Comparison of ENCODE assay signal across 11 cellular contexts in genomic region chr13:40764587-40765403, GRCh38. TPM values are rescaled to one million over a fixed set of nuclear protein-coding genes. Genes with fewer than 3 reads are reported as not detected.
DNase-seq lines count a peak whose midpoint lies in the region; ATAC-seq lines count a peak whose summit lies in the region.
"Had no signal": no experiment of that assay in that cellular context is flagged by ENCODE, and none has a peak within 500 bp of the region (broad histone marks: within the 10 kb centered on the region; RNA-seq: fewer than 3 reads in every experiment).

No MANE protein-coding gene starts in this region.

- H3K9me3 Mint-ChIP-seq in CD8-positive, alpha-beta memory T cell: no peaks in the 10 kb centered on the region
- no peaks in the 10 kb centered on the region for H3K9me3 Mint-ChIP-seq in activated naive CD4-positive, alpha-beta T cell treated with anti-CD3 and anti-CD28 coated beads for 36 hours

- no peak overlapping the region for H3K4me3 ChIP-seq in CD8-positive, alpha-beta memory T cell (ENCODE audit: low read length)
- H3K4me3 ChIP-seq: ascending aorta had no signal

- no peak overlapping the region for H3K27ac ChIP-seq in CD8-positive, alpha-beta memory T cell (ENCODE audit: low read depth, low read length)
- H3K27ac ChIP-seq: ascending aorta had no signal

- no peaks in the 10 kb centered on the region for H3K27me3 ChIP-seq in CD8-positive, alpha-beta memory T cell (ENCODE audit: insufficient read depth, low read length, poor library complexity, severe bottlenecking)
- H3K27me3 ChIP-seq: ascending aorta had no signal

- intact Hi-C loops in activated naive CD4-positive, alpha-beta T cell treated with anti-CD3 and anti-CD28 coated beads for 36 hours (cut with micrococcal nuclease): loop anchor here (1.0 kb wide), 1 partner anchor 12 kb away; no protein-coding TSS in a partner anchor

- no peaks in the 10 kb centered on the region for H3K27me3 Mint-ChIP-seq in CD8-positive, alpha-beta memory T cell
- H3K27me3 Mint-ChIP-seq in activated naive CD4-positive, alpha-beta T cell treated with anti-CD3 and anti-CD28 coated beads for 36 hours (ENCODE audit: low read depth): no peaks in the 10 kb centered on the region

- H3K36me3 Mint-ChIP-seq in CD8-positive, alpha-beta memory T cell: peaks cover 0 to 54% (median 3%) of the 10 kb centered on the region in 3 donors
- H3K36me3 Mint-ChIP-seq in activated naive CD4-positive, alpha-beta T cell treated with anti-CD3 and anti-CD28 coated beads for 36 hours (ENCODE audit: low read depth): peaks cover 11% of the 10 kb centered on the region

- POLR2A ChIA-PET in CD8-positive, alpha-beta memory T cell (lab: Charles Lee): no interaction called here

- peak; percentile 80 for ATAC-seq in HG02885 (IDR thresholded peaks at IDR 0.05; ENCODE audit: poor library complexity, unreplicated experiment)
- ATAC-seq in GM21423 (IDR thresholded peaks at IDR 0.05; ENCODE audit: unreplicated experiment): no peak
- no peak for ATAC-seq in HG03460 (IDR thresholded peaks at IDR 0.05; ENCODE audit: unreplicated experiment)

- no peaks in the 10 kb centered on the region for H3K9me3 ChIP-seq in CD8-positive, alpha-beta memory T cell (ENCODE audit: low read length)
- H3K9me3 ChIP-seq: ascending aorta, Caco-2 had no signal

- H3K4me1 Mint-ChIP-seq in CD8-positive, alpha-beta memory T cell: peaks cover 38 to 43% (median 40%) of the 10 kb centered on the region in 3 donors
- H3K4me1 Mint-ChIP-seq in activated naive CD4-positive, alpha-beta T cell treated with anti-CD3 and anti-CD28 coated beads for 36 hours (ENCODE audit: low read depth): peaks cover 54% of the 10 kb centered on the region

- H3K36me3 ChIP-seq in CD8-positive, alpha-beta memory T cell (ENCODE audit: insufficient read depth, low read length): no peaks in the 10 kb centered on the region

- peak overlapping the region; percentile 37 to 94 (median 73) for H3K27ac Mint-ChIP-seq in CD8-positive, alpha-beta memory T cell
- peak overlapping the region; percentile 71 for H3K27ac Mint-ChIP-seq in activated naive CD4-positive, alpha-beta T cell treated with anti-CD3 and anti-CD28 coated beads for 36 hours

- no peak for DNase-seq in CD8-positive, alpha-beta memory T cell
- DNase-seq in activated naive CD4-positive, alpha-beta T cell treated with anti-CD3 and anti-CD28 coated beads for 36 hours: peak; percentile 67
- peak; percentile 80 for DNase-seq in myocyte (ENCODE audit: low read depth)
- DNase-seq in mesenteric fat pad (ENCODE audit: low spot score): no peak
- no peak for DNase-seq in NCI-H345 treated with DMSO at 0.1 percent for 48 hours (lab: John Stamatoyannopoulos, UW; ENCODE audit: unreplicated experiment)
- DNase-seq: Caco-2, posterior cingulate gyrus had no signal

- CTCF ChIA-PET in CD8-positive, alpha-beta memory T cell (lab: Charles Lee): interaction anchor here (1.5 to 2.7 kb wide), 2 partner anchors 13 to 34 kb away, joined by 3 to 11 read pairs; no protein-coding TSS in a partner anchor
- CTCF ChIA-PET in activated naive CD4-positive, alpha-beta T cell treated with anti-CD3 and anti-CD28 coated beads for 36 hours (lab: Charles Lee): interaction anchor here (4.8 kb wide), 1 partner anchor 13 kb away, joined by 30 read pairs; no protein-coding TSS in a partner anchor

- H3K4me3 Mint-ChIP-seq in CD8-positive, alpha-beta memory T cell: no peak overlapping the region
- H3K4me3 Mint-ChIP-seq in activated naive CD4-positive, alpha-beta T cell treated with anti-CD3 and anti-CD28 coated beads for 36 hours: no peak overlapping the region

- peaks cover 20% of the 10 kb centered on the region for H3K4me1 ChIP-seq in CD8-positive, alpha-beta memory T cell (ENCODE audit: insufficient read depth, low read length)
- H3K4me1 ChIP-seq: Caco-2 had no signal

RNA-seq across cellular contexts. Expression of gene MRPS31, which starts 6.2 kb away (rescaled TPM):
- total RNA-seq in CD8-positive, alpha-beta memory T cell: 10 to 100 TPM; 36.7 to 38.6 TPM
- 44.2 TPM for polyA plus RNA-seq in CD8-positive, alpha-beta memory T cell
- total RNA-seq in activated naive CD4-positive, alpha-beta T cell treated with anti-CD3 and anti-CD28 coated beads for 36 hours: 10 to 100 TPM; 28.4 to 28.8 TPM
- total RNA-seq in myocyte (22.1 and 23.4 TPM in 2 replicates), mesenteric fat pad (16.3 TPM)
- polyA plus RNA-seq in myocyte (2012): 9.4 TPM

RNA-seq across cellular contexts. Expression of gene SLC25A15, which starts 24.6 kb away (rescaled TPM):
- 10 to 100 TPM; 23.9 to 24.3 TPM for total RNA-seq in CD8-positive, alpha-beta memory T cell
- 7.3 TPM for polyA plus RNA-seq in CD8-positive, alpha-beta memory T cell
- total RNA-seq in activated naive CD4-positive, alpha-beta T cell treated with anti-CD3 and anti-CD28 coated beads for 36 hours: 10 to 100 TPM; 15.5 to 15.6 TPM
- total RNA-seq in myocyte (20.7 and 22.5 TPM in 2 replicates), mesenteric fat pad (6.3 TPM)
- 6.6 TPM for polyA plus RNA-seq in myocyte (2012)

Comparison
In these comparisons a context has a peak if more than half of its experiments do, and no peak if none do; other contexts are left out.
1. DNase-seq: peak in activated naive CD4-positive, alpha-beta T cell treated with anti-CD3 and anti-CD28 coated beads for 36 hours (single experiment) and myocyte (single experiment); none in CD8-positive, alpha-beta memory T cell (0 of 5), mesenteric fat pad (single experiment) and NCI-H345 treated with DMSO at 0.1 percent for 48 hours (single experiment).